8 cellular contexts compared by ENCODE assay signal in genomic region chr21:33229099-33229775, GRCh38. TPM values are rescaled to one million over a fixed set of nuclear protein-coding genes. Genes with fewer than 3 reads are reported as not detected.
DNase-seq lines count a peak whose midpoint lies in the region; ATAC-seq and TF ChIP-seq lines count a peak whose summit lies in the region.

No MANE protein-coding gene starts in this region.

- TF ChIP-seq CTCF in testis (IDR thresholded peaks at IDR 0.05) = no peak

- intact Hi-C loops in activated CD4-positive, alpha-beta T cell treated with anti-CD3 and anti-CD28 coated beads for 36 hours (cut with DNase I, micrococcal nuclease) = loop anchor here (1.0 to 5.0 kb wide), 2 partner anchors 24 to 313 kb away; partner anchors contain the start of genes GART (in 1 of the 2) and SON (in 1 of the 2)
- intact Hi-C loops in testis (cut with DNase I; ENCODE audit: low total_unique reads) = no loop called here

- peak overlapping the region; percentile 84 for H3K4me3 Mint-ChIP-seq in activated CD4-positive, alpha-beta T cell treated with anti-CD3 and anti-CD28 coated beads for 36 hours

- H3K36me3 ChIP-seq in SJSA1 = peaks cover 4% of the 10 kb centered on the region
- no peaks in the 10 kb centered on the region for H3K36me3 ChIP-seq in testis (ENCODE audit: low read depth, missing control alignments)

- no peaks in the 10 kb centered on the region for H3K27me3 Mint-ChIP-seq in activated CD4-positive, alpha-beta T cell treated with anti-CD3 and anti-CD28 coated beads for 36 hours

- H3K27me3 ChIP-seq in SJSA1 (replicated peaks) (no peaks in the 10 kb centered on the region), testis (no peaks in the 10 kb centered on the region)

- CTCF ChIA-PET in activated CD4-positive, alpha-beta T cell treated with anti-CD3 and anti-CD28 coated beads for 36 hours (lab: Charles Lee) = interaction anchor here (0.6 to 2.0 kb wide), 4 partner anchors 11 to 161 kb away, joined by 3 to 8 read pairs (median 3); no protein-coding TSS in a partner anchor

- H3K27ac Mint-ChIP-seq in activated CD4-positive, alpha-beta T cell treated with anti-CD3 and anti-CD28 coated beads for 36 hours = peak overlapping the region; percentile 79

- H3K36me3 Mint-ChIP-seq in activated CD4-positive, alpha-beta T cell treated with anti-CD3 and anti-CD28 coated beads for 36 hours (ENCODE audit: low read depth) = peaks cover 11% of the 10 kb centered on the region

- H3K4me1 Mint-ChIP-seq in activated CD4-positive, alpha-beta T cell treated with anti-CD3 and anti-CD28 coated beads for 36 hours = peaks cover 48% of the 10 kb centered on the region

- 24 to 27% methylated on average over 15 to 17 of the region's 17 CpGs for WGBS in testis, 2 donors

- H3K9me3 ChIP-seq in SJSA1 (replicated peaks) (no peaks in the 10 kb centered on the region), testis (no peaks in the 10 kb centered on the region)

- DNase-seq in activated CD4-positive, alpha-beta T cell treated with anti-CD3 and anti-CD28 coated beads for 36 hours = no peak
- DNase-seq in activated CD4-positive, alpha-beta T cell treated with anti-CD3 and anti-CD28 coated beads, Interleukin-2, amount 50 U/mL, for 4 hours = no peak
- DNase-seq in SJSA1 (ENCODE audit: low read depth in 1 of 2, low spot score in 2 of 2) (peak; percentile 13 to 36), testis (no peak), NCI-H1105 treated with DMSO at 0.1 percent for 48 hours (lab: John Stamatoyannopoulos, UW) (no peak), glomerular visceral epithelial cell (ENCODE audit: extremely low spot score) (no peak), COLO668 (lab: John Stamatoyannopoulos, UW; ENCODE audit: unreplicated experiment) (no peak)

- H3K27ac ChIP-seq in SJSA1 = no peak overlapping the region
- peak overlapping the region in 1 of 2 donors; percentile 94 for H3K27ac ChIP-seq in testis

- H3K9me3 Mint-ChIP-seq in activated CD4-positive, alpha-beta T cell treated with anti-CD3 and anti-CD28 coated beads for 36 hours (ENCODE audit: low read depth) = no peaks in the 10 kb centered on the region

- H3K4me1 ChIP-seq in SJSA1 (replicated peaks) (peaks cover 8% of the 10 kb centered on the region; the same call in 1 of the 2 replicates), testis (no peaks in the 10 kb centered on the region)

- no peak for ATAC-seq in activated CD4-positive, alpha-beta T cell treated with anti-CD3 and anti-CD28 coated beads for 36 hours

- POLR2A ChIA-PET in activated CD4-positive, alpha-beta T cell treated with anti-CD3 and anti-CD28 coated beads for 36 hours (lab: Charles Lee) = interaction anchor here (0.6 kb wide), 1 partner anchor 834 kb away, joined by 3 read pairs; no protein-coding TSS in a partner anchor

- H3K4me3 ChIP-seq in SJSA1 (peak overlapping the region; percentile 95), iPS-11a (ENCODE audit: low read depth, low read length) (peak overlapping the region; percentile 54), testis (peak overlapping the region; percentile 93 to 98)

- no peak for TF ChIP-seq POLR2A in testis (IDR thresholded peaks at IDR 0.05)

RNA-seq across cellular contexts. Expression of gene IFNAR2, which starts 0.5 kb away (rescaled TPM):
- 10 to 100 TPM; 26.6 to 29.8 TPM for total RNA-seq in activated CD4-positive, alpha-beta T cell treated with anti-CD3 and anti-CD28 coated beads for 36 hours
- 5.1 and 48.3 TPM in 2 replicates for total RNA-seq in SJSA1 (2014; rRNA removed; shearing (Covaris generic))
- total RNA-seq in testis = 10 to 100 TPM in 1 of 2 donors, 1 to 10 TPM in 1; 8.6 to 13.1 TPM
- 10.7 TPM for polyA plus RNA-seq in testis (ENCODE audit: insufficient read depth, low read depth, low replicate concordance)

RNA-seq across cellular contexts. Expression of gene IL10RB, which starts 36.9 kb away (rescaled TPM):
- 10 to 100 TPM; 22.8 to 25.0 TPM for total RNA-seq in activated CD4-positive, alpha-beta T cell treated with anti-CD3 and anti-CD28 coated beads for 36 hours
- total RNA-seq in SJSA1 (2014; rRNA removed; shearing (Covaris generic)) = 51.4 and 77.5 TPM in 2 replicates
- total RNA-seq in testis = 10 to 100 TPM; 14.3 to 19.3 TPM
- polyA plus RNA-seq in testis (ENCODE audit: insufficient read depth, low read depth, low replicate concordance) = 14.4 TPM

Comparison
In these comparisons a context has a peak if more than half of its experiments do, and no peak if none do; other contexts are left out.
1. DNase-seq: peak in SJSA1 (2 of 2); none in activated CD4-positive, alpha-beta T cell treated with anti-CD3 and anti-CD28 coated beads for 36 hours (single experiment), activated CD4-positive, alpha-beta T cell treated with anti-CD3 and anti-CD28 coated beads, Interleukin-2, amount 50 U/mL, for 4 hours (0 of 2), testis (single experiment), NCI-H1105 treated with DMSO at 0.1 percent for 48 hours (single experiment), glomerular visceral epithelial cell (single experiment) and COLO668 (single experiment).
2. Peak in every context shown above with its lines, with median percentiles within 50 percentile points of each other: H3K4me3 ChIP-seq.